Comparison of ENCODE assay signal across 31 cellular contexts in the genomic region with DNA sequence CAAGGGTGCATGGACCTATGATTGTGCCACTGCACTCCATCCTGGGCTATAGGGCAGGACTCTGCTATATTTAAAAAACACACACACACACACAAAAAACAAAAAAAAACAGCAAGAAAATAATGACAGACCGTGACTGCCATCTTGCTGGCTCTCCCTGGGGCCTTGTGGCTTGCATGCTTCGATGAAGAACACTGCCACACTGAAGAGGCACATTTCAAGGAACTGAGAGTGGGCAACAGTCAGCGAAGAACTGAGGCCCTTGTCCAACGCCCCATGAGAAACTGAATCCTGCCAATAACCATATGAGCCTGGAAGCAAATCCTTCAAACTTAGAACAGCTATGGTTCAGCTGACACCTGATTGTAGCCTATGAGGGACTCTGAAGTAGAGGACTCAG.
"Had no signal": no experiment of that assay in that cellular context is flagged by ENCODE, and none has a peak within 500 bp of the region (broad histone marks: within the 10 kb centered on the region; RNA-seq: fewer than 3 reads in every experiment).

No MANE protein-coding gene starts in this region.

- H3K9me3 ChIP-seq: ascending aorta, breast epithelium, colonic mucosa had no signal

- H3K36me3 Mint-ChIP-seq: activated naive CD4-positive, alpha-beta T cell treated with anti-CD3 and anti-CD28 coated beads, Interleukin-2, amount 50 U/mL, for 24 hours; activated naive CD8-positive, alpha-beta T cell treated with anti-CD3 and anti-CD28 coated beads, Interleukin-2, amount 10 ng/mL, durations not matched to agents 7 days and 5 days; brain had no signal

- DNase-seq: activated B cell treated with CpG ODN at 0.5 μM for 24 hours; activated CD4-positive, alpha-beta T cell treated with anti-CD3 and anti-CD28 coated beads for 48 hours; activated CD4-positive, alpha-beta T cell treated with anti-CD3 and anti-CD28 coated beads, Interleukin-2, amount 50 U/mL, for 1 hour; activated CD4-positive, alpha-beta T cell treated with anti-CD3 and anti-CD28 coated beads, Interleukin-2, amount 50 U/mL, for 48 hours; activated CD8-positive, alpha-beta memory T cell treated with anti-CD3 and anti-CD28 coated beads for 24 hours; activated CD8-positive, alpha-beta T cell treated with anti-CD3 and anti-CD28 coated beads for 36 hours; activated effector memory CD4-positive, alpha-beta T cell treated with Interleukin-2 at 50 U/mL for 16 hours; activated gamma-delta T cell treated with Interleukin-2 at 50 U/mL for 16 hours; activated naive CD4-positive, alpha-beta T cell treated with anti-CD3 and anti-CD28 coated beads for 36 hours; activated naive CD8-positive, alpha-beta T cell treated with anti-CD3 and anti-CD28 coated beads, Interleukin-2, amount 10 ng/mL, durations not matched to agents 7 days and 5 days; activated T-cell treated with anti-CD3 and anti-CD28 coated beads, Interleukin-2, amount 50 U/mL, for 4 hours; central memory CD4-positive, alpha-beta T cell; cerebellar nuclear complex; colonic mucosa; effector CD8-positive, alpha-beta T cell; endodermal cell; foreskin fibroblast; head of caudate nucleus; T-helper 1 cell; T-helper 17 cell; T1000; WERI-Rb-1 had no signal

- H3K27ac Mint-ChIP-seq: activated B cell treated with CpG ODN at 0.5 μM for 24 hours; activated CD8-positive, alpha-beta T cell treated with anti-CD3 and anti-CD28 coated beads for 36 hours; activated naive CD4-positive, alpha-beta T cell treated with anti-CD3 and anti-CD28 coated beads for 36 hours; activated naive CD4-positive, alpha-beta T cell treated with anti-CD3 and anti-CD28 coated beads, Interleukin-2, amount 50 U/mL, for 24 hours; activated naive CD8-positive, alpha-beta T cell treated with anti-CD3 and anti-CD28 coated beads, Interleukin-2, amount 10 ng/mL, durations not matched to agents 7 days and 5 days; activated T-helper 17 cell treated with anti-CD3 and anti-CD28 coated beads, Interleukin-2, amount 50 U/mL, for 72 hours; brain; endodermal cell; T-helper 17 cell; T-helper 2 cell treated with Interferon-gamma antibody and Interleukin-4, amounts not matched to agents 5 μg/mL and 100 μg/mL, for 36 hours had no signal

- H3K4me3 Mint-ChIP-seq: activated B cell treated with CpG ODN at 0.5 μM for 24 hours; activated CD8-positive, alpha-beta T cell treated with anti-CD3 and anti-CD28 coated beads for 36 hours; activated naive CD4-positive, alpha-beta T cell treated with anti-CD3 and anti-CD28 coated beads for 36 hours; activated naive CD4-positive, alpha-beta T cell treated with anti-CD3 and anti-CD28 coated beads, Interleukin-2, amount 50 U/mL, for 24 hours; activated naive CD8-positive, alpha-beta T cell treated with anti-CD3 and anti-CD28 coated beads, Interleukin-2, amount 10 ng/mL, durations not matched to agents 7 days and 5 days; activated T-cell treated with anti-CD3 and anti-CD28 coated beads, Interleukin-2, amount 50 U/mL, for 4 hours; activated T-helper 17 cell treated with anti-CD3 and anti-CD28 coated beads, Interleukin-2, amount 50 U/mL, for 72 hours; brain; endodermal cell; T-helper 17 cell; T-helper 2 cell treated with Interferon-gamma antibody and Interleukin-4, amounts not matched to agents 5 μg/mL and 100 μg/mL, for 36 hours had no signal

- H3K4me1 Mint-ChIP-seq: activated B cell treated with CpG ODN at 0.5 μM for 24 hours; activated naive CD4-positive, alpha-beta T cell treated with anti-CD3 and anti-CD28 coated beads, Interleukin-2, amount 50 U/mL, for 24 hours; activated naive CD8-positive, alpha-beta T cell treated with anti-CD3 and anti-CD28 coated beads, Interleukin-2, amount 10 ng/mL, durations not matched to agents 7 days and 5 days; activated T-helper 17 cell treated with anti-CD3 and anti-CD28 coated beads, Interleukin-2, amount 50 U/mL, for 72 hours; endodermal cell; T-helper 17 cell had no signal

- H3K27me3 ChIP-seq: ascending aorta, breast epithelium, cardiac muscle cell, colonic mucosa had no signal

- H3K4me3 ChIP-seq: ascending aorta, breast epithelium, cardiac muscle cell, colonic mucosa had no signal

- H3K9me3 Mint-ChIP-seq: activated B cell treated with CpG ODN at 0.5 μM for 24 hours; activated naive CD4-positive, alpha-beta T cell treated with anti-CD3 and anti-CD28 coated beads for 36 hours; activated naive CD8-positive, alpha-beta T cell treated with anti-CD3 and anti-CD28 coated beads, Interleukin-2, amount 10 ng/mL, durations not matched to agents 7 days and 5 days; activated T-cell treated with anti-CD3 and anti-CD28 coated beads, Interleukin-2, amount 50 U/mL, for 4 hours; activated T-helper 17 cell treated with anti-CD3 and anti-CD28 coated beads, Interleukin-2, amount 50 U/mL, for 72 hours; endodermal cell; T-helper 2 cell treated with Interferon-gamma antibody and Interleukin-4, amounts not matched to agents 5 μg/mL and 100 μg/mL, for 36 hours had no signal

- H3K36me3 ChIP-seq: ascending aorta, breast epithelium, cardiac muscle cell, colonic mucosa, WERI-Rb-1 had no signal

- ATAC-seq: activated CD4-positive, CD25-positive, alpha-beta regulatory T cell treated with anti-CD3 and anti-CD28 coated beads, Interleukin-2, amount 50 U/mL, for 24 hours; activated CD8-positive, alpha-beta T cell treated with anti-CD3 and anti-CD28 coated beads for 36 hours; activated T-cell treated with anti-CD3 and anti-CD28 coated beads, Interleukin-2, amount 50 U/mL, for 4 hours; activated T-helper 17 cell treated with anti-CD3 and anti-CD28 coated beads, Interleukin-2, amount 50 U/mL, for 72 hours; esophagus mucosa; T-helper 17 cell had no signal

- H3K27ac ChIP-seq: ascending aorta, breast epithelium, cardiac muscle cell, colonic mucosa, WERI-Rb-1 had no signal

- H3K4me1 ChIP-seq: ascending aorta, breast epithelium, colonic mucosa had no signal
